ENCODE assay signal across 8 cellular contexts in the genomic region with DNA sequence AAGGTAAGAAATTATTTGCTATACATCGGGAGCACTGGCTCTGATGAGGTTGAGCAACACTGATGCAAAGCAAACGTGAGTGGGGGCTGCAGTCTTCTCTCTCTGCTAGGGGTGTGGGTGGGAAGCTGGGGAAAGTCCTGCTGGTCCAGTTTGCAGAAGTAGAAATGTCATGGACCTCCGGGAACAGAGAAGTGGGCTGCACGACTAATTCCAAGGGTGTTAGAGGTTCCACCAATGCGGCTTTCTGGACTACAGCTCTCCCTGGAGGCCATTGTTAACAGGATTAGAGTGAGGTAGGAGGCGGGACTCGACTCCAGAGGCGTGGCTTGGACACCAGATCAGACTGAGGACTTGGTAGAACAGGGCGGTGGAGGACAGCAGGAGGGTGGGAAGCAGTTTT. TPM values are rescaled to one million over a fixed set of nuclear protein-coding genes. Genes with fewer than 3 reads are reported as not detected.
DNase-seq lines count a peak whose midpoint lies in the region; ATAC-seq lines count a peak whose summit lies in the region.

No MANE protein-coding gene starts in this region.

- H3K4me1 Mint-ChIP-seq in activated naive CD8-positive, alpha-beta T cell treated with anti-CD3 and anti-CD28 coated beads, Interleukin-2, amount 50 U/mL, for 24 hours = no peaks in the 10 kb centered on the region

- H3K4me3 Mint-ChIP-seq in activated naive CD8-positive, alpha-beta T cell treated with anti-CD3 and anti-CD28 coated beads, Interleukin-2, amount 50 U/mL, for 24 hours = no peak overlapping the region

- in situ Hi-C loops in T47D (cut with HindIII; ENCODE audit: low pct_unique_long_range_greater_than_20kb, low sequenced_read_pairs) = no loop called here

- no peak overlapping the region for H3K27ac Mint-ChIP-seq in activated naive CD8-positive, alpha-beta T cell treated with anti-CD3 and anti-CD28 coated beads, Interleukin-2, amount 50 U/mL, for 24 hours

- H3K9me3 Mint-ChIP-seq in activated naive CD8-positive, alpha-beta T cell treated with anti-CD3 and anti-CD28 coated beads, Interleukin-2, amount 50 U/mL, for 24 hours = peaks cover 4% of the 10 kb centered on the region

- H3K36me3 Mint-ChIP-seq in activated naive CD8-positive, alpha-beta T cell treated with anti-CD3 and anti-CD28 coated beads, Interleukin-2, amount 50 U/mL, for 24 hours (ENCODE audit: low read depth) = no peaks in the 10 kb centered on the region

- H3K27me3 Mint-ChIP-seq in activated naive CD8-positive, alpha-beta T cell treated with anti-CD3 and anti-CD28 coated beads, Interleukin-2, amount 50 U/mL, for 24 hours = peaks cover 2% of the 10 kb centered on the region

- DNase-seq in DMS153 (lab: John Stamatoyannopoulos, UW) (peak; percentile 27), M059J (ENCODE audit: low read depth) (peak; percentile 62), T47D (ENCODE audit: low read depth in 1 of 2, low spot score in 1 of 2) (peak; percentile 63 to 83), midbrain (lab: John Stamatoyannopoulos, UW) (peak; percentile 27)
- no peak for DNase-seq in activated naive CD4-positive, alpha-beta T cell (lab: John Stamatoyannopoulos, UW)
- DNase-seq in activated naive CD8-positive, alpha-beta T cell treated with anti-CD3 and anti-CD28 coated beads, Interleukin-2, amount 50 U/mL, for 24 hours = no peak

- ATAC-seq in HG02884 (IDR thresholded peaks at IDR 0.05; ENCODE audit: unreplicated experiment) (no peak), GM19395 (IDR thresholded peaks at IDR 0.05; ENCODE audit: unreplicated experiment) (no peak)
- no peak for ATAC-seq in activated naive CD8-positive, alpha-beta T cell treated with anti-CD3 and anti-CD28 coated beads, Interleukin-2, amount 50 U/mL, for 24 hours

RNA-seq across cellular contexts. Expression of a gene that starts 5.7 kb away (rescaled TPM):
- total RNA-seq in M059J (2014; rRNA removed; shearing (Covaris generic)) = 6.7 and 10.6 TPM in 2 replicates

RNA-seq across cellular contexts. Expression of a gene that starts 46.1 kb away (rescaled TPM):
- 0.89 and 1.7 TPM in 2 replicates for total RNA-seq in M059J (2014; rRNA removed; shearing (Covaris generic))

Comparison
In these comparisons a context has a peak if more than half of its experiments do, and no peak if none do; other contexts are left out.
1. DNase-seq: peak in DMS153 (single experiment), M059J (single experiment), T47D (2 of 2) and midbrain (single experiment); none in activated naive CD4-positive, alpha-beta T cell (0 of 4) and activated naive CD8-positive, alpha-beta T cell treated with anti-CD3 and anti-CD28 coated beads, Interleukin-2, amount 50 U/mL, for 24 hours (single experiment).